In the genomic region with DNA sequence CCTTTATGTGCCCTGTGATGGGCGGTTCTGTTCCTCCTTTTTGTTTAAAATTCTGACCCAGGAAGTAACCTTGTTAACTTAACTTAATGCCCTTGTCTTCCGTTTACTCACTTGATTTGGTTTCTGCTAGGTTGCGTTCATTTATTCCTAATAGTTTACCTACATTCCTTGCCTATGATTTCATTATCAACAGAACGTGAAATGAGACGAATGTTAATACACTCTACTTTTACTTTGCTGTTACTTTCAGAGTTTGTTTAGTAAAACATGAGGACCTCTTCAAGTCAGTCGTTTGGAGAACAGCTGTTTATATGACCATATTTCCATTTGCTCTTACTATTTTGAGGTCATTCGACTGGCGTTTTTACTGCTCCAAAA, we compare ENCODE assay signal across 8 cellular contexts. TPM values are rescaled to one million over a fixed set of nuclear protein-coding genes. Genes with fewer than 3 reads are reported as not detected.
DNase-seq lines count a peak whose midpoint lies in the region; ATAC-seq and TF ChIP-seq lines count a peak whose summit lies in the region.

No MANE protein-coding gene starts in this region.

- intact Hi-C loops in heart right ventricle (cut with DNase I) (loop anchor here in 3 of 10 donors (2.0 to 10.0 kb wide), 4 partner anchors 43 to 643 kb away; partner anchors contain the start of gene SEH1L (in 3 of the 3)), Right ventricle myocardium inferior (cut with DNase I) (loop anchor here (5.0 to 10.0 kb wide), 2 partner anchors 45 to 617 kb away; partner anchors contain the start of genes AFG3L2 and SEH1L), lower lobe of right lung (cut with DNase I) (no loop called here), uterus (cut with DNase I; ENCODE audit: low total_unique reads) (no loop called here), head of caudate nucleus (cut with DNase I) (loop anchor here (2.0 kb wide), 1 partner anchor 43 kb away; the partner anchor contains the start of gene SEH1L)

- H3K27me3 ChIP-seq in heart right ventricle, result no peaks in the 10 kb centered on the region
- H3K27me3 ChIP-seq in lower lobe of right lung (ENCODE audit: low read depth), result no peaks in the 10 kb centered on the region
- H3K27me3 ChIP-seq in uterus, result no peaks in the 10 kb centered on the region

- TF ChIP-seq POLR2A in uterus (IDR thresholded peaks at IDR 0.05), result no peak

- no peak for ATAC-seq in heart right ventricle
- ATAC-seq in Right ventricle myocardium inferior, result no peak
- peak in 1 of 2 donors; percentile 52 for ATAC-seq in lower lobe of right lung
- no peak for ATAC-seq in HG02885 (IDR thresholded peaks at IDR 0.05; ENCODE audit: poor library complexity, unreplicated experiment)

- TF ChIP-seq CTCF in heart right ventricle (IDR thresholded peaks at IDR 0.05), result no peak
- no peak for TF ChIP-seq CTCF in astrocyte of the spinal cord (IDR thresholded peaks at IDR 0.05; ENCODE audit: low read depth, low read length)
- TF ChIP-seq CTCF in lower lobe of right lung (IDR thresholded peaks at IDR 0.05), result no peak
- TF ChIP-seq CTCF in uterus (IDR thresholded peaks at IDR 0.05), result no peak

- 1% methylated on average over 8 of the region's 8 CpGs for WGBS in heart right ventricle, 2 donors

- H3K4me3 ChIP-seq in heart right ventricle (peak overlapping the region; percentile 49 to 93 (median 78)), astrocyte of the spinal cord (ENCODE audit: low read depth, low read length) (peak overlapping the region; percentile 70), lower lobe of right lung (peak overlapping the region; percentile 97), uterus (peak overlapping the region; percentile 89 to 99)

- peak overlapping the region in 9 of 10 donors; percentile 78 to 92 (median 88) for H3K27ac ChIP-seq in heart right ventricle
- peak overlapping the region; percentile 93 for H3K27ac ChIP-seq in lower lobe of right lung
- H3K27ac ChIP-seq in uterus, result peak overlapping the region; percentile 80 to 86

- H3K9me3 ChIP-seq in heart right ventricle, result no peaks in the 10 kb centered on the region
- no peaks in the 10 kb centered on the region for H3K9me3 ChIP-seq in lower lobe of right lung
- no peaks in the 10 kb centered on the region for H3K9me3 ChIP-seq in uterus

- in situ Hi-C loops in astrocyte of the spinal cord (cut with HindIII; ENCODE audit: low sequenced_read_pairs), result no loop called here

- H3K36me3 ChIP-seq in heart right ventricle (peaks cover 0 to 6% (median 0%) of the 10 kb centered on the region in 9 donors), lower lobe of right lung (peaks cover 3% of the 10 kb centered on the region), uterus (no peaks in the 10 kb centered on the region)

- H3K4me1 ChIP-seq in heart right ventricle, result peaks cover 6 to 41% (median 30%) of the 10 kb centered on the region in 9 donors
- H3K4me1 ChIP-seq in lower lobe of right lung, result peaks cover 18% of the 10 kb centered on the region
- H3K4me1 ChIP-seq in uterus, result peaks cover 7 to 10% of the 10 kb centered on the region in 2 donors

- DNase-seq in heart right ventricle (no peak), Right ventricle myocardium inferior (ENCODE audit: missing footprints) (no peak), astrocyte of the spinal cord (ENCODE audit: low read depth, low spot score) (no peak), lower lobe of right lung (no peak), uterus (no peak), head of caudate nucleus (no peak), RKO (ENCODE audit: low spot score) (no peak)

RNA-seq across cellular contexts. Expression of gene CEP192, which starts 0.7 kb away (rescaled TPM):
- total RNA-seq in heart right ventricle, result 10 to 100 TPM; 18.3 to 35.6 (median 32.4) TPM
- polyA plus RNA-seq in heart right ventricle, result 10 to 100 TPM in 1 of 2 donors, 1 to 10 TPM in 1; 4.9 to 18.2 TPM
- 25.6 TPM for total RNA-seq in Right ventricle myocardium inferior
- total RNA-seq in lower lobe of right lung, result 29.1 TPM
- 10 to 100 TPM; 35.3 to 80.3 (median 66.6) TPM for total RNA-seq in uterus

RNA-seq across cellular contexts. Expression of gene SEH1L, which starts 44.0 kb away (rescaled TPM):
- total RNA-seq in heart right ventricle (10 to 100 TPM; 15.0 to 24.6 (median 17.7) TPM), Right ventricle myocardium inferior (19.7 TPM), lower lobe of right lung (34.8 TPM), uterus (10 to 100 TPM; 14.4 to 53.8 (median 46.4) TPM)
- polyA plus RNA-seq in heart right ventricle, result 10 to 100 TPM; 11.0 to 23.1 TPM

Comparison
In these comparisons a context has a peak if more than half of its experiments do, and no peak if none do; other contexts are left out.
1. intact Hi-C loops: an anchor here in Right ventricle myocardium inferior (5.0 to 10.0 kb wide) and head of caudate nucleus (2.0 kb wide); none called in lower lobe of right lung and uterus.